In the genomic region with DNA sequence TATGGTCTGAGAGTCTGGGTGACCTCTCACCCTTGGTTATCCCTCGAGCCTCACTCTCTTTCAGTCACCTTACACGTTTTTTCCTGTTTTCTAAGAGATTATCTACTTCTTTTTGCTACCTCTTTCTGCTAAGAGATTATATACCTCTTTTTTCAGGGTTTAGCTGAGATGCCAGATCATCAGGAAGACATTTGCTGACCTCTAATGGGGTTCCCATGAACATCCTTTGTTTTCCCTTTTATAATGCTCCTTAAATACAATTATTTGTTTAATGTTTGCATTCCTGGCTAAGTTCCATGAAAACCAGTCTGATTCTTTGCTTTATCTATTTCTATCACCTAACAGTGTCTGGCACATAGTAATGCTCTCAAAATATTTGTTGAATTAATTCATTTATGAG, we compare ENCODE assay signal across 18 cellular contexts. TPM values are rescaled to one million over a fixed set of nuclear protein-coding genes. Genes with fewer than 3 reads are reported as not detected.
A peak's percentile ranks its signal among the peaks of the same experiment; 100 is the strongest.
DNase-seq lines count a peak whose midpoint lies in the region; ATAC-seq and TF ChIP-seq lines count a peak whose summit lies in the region.
"Had no signal": no experiment of that assay in that cellular context is flagged by ENCODE, and none has a peak within 500 bp of the region (broad histone marks: within the 10 kb centered on the region; RNA-seq: fewer than 3 reads in every experiment).

No MANE protein-coding gene starts in this region.

- no peaks in the 10 kb centered on the region for H3K9me3 ChIP-seq in osteoblast (ENCODE audit: low read depth, low read length)
- H3K9me3 ChIP-seq: BLaER1 treated with 17β-estradiol and CSF1 and Interleukin-3, amounts not matched to agents 10 nM and 100 nM; suprapubic skin had no signal

- no peaks in the 10 kb centered on the region for H3K4me1 ChIP-seq in osteoblast (ENCODE audit: insufficient read depth, low read length)
- H3K4me1 ChIP-seq: BLaER1 treated with 17β-estradiol and CSF1 and Interleukin-3, amounts not matched to agents 10 nM and 100 nM had no signal

- no peak overlapping the region for H3K27ac ChIP-seq in osteoblast (ENCODE audit: low read depth, low read length)
- H3K27ac ChIP-seq: BLaER1 treated with 17β-estradiol and CSF1 and Interleukin-3, amounts not matched to agents 10 nM and 100 nM; suprapubic skin had no signal

- DNase-seq in EH (ENCODE audit: low read depth) (peak; percentile 57), NCI-H146 (lab: John Stamatoyannopoulos, UW) (peak; percentile 58), dermis blood vessel endothelial cell (peak; percentile 8), osteoblast (ENCODE audit: insufficient read length, low spot score, missing footprints) (no peak), Right ventricle myocardium superior (no peak), cerebellar cortex (ENCODE audit: low spot score) (no peak)
- DNase-seq: activated CD4-positive, alpha-beta T cell treated with anti-CD3 and anti-CD28 coated beads for 1 hour; activated naive CD4-positive, alpha-beta T cell treated with Interleukin-2 at 50 U/mL for 16 hours; erythroblast; left colon; NCI-H1048; NK-92 treated with Interleukin-12 subunit alpha and Interleukin-12 subunit beta, amount 100 ng/mL, for 24 hours; occipital lobe; stimulated activated CD4-positive, alpha-beta T cell treated with anti-CD3 and anti-CD28 coated beads, Interleukin-2, amount 100 ng/mL, for 48 hours had no signal

- ATAC-seq in Right ventricle myocardium superior (ENCODE audit: poor library complexity) (no peak), HG03442 (IDR thresholded peaks at IDR 0.05; ENCODE audit: unreplicated experiment) (no peak)
- ATAC-seq: left colon, Right ventricle myocardium inferior had no signal

- intact Hi-C loops in Right ventricle myocardium superior (cut with DNase I) = no loop called here

- no peak overlapping the region for H3K4me2 ChIP-seq in osteoblast (ENCODE audit: insufficient read depth, low read length)
- H3K4me2 ChIP-seq: BLaER1 treated with 17β-estradiol and CSF1 and Interleukin-3, amounts not matched to agents 10 nM and 100 nM had no signal

- no peak overlapping the region for H3K4me3 ChIP-seq in osteoblast (ENCODE audit: insufficient read depth, low read length)
- H3K4me3 ChIP-seq: BLaER1 treated with 17β-estradiol and CSF1 and Interleukin-3, amounts not matched to agents 10 nM and 100 nM; suprapubic skin had no signal

- H3K79me2 ChIP-seq in osteoblast (ENCODE audit: insufficient read depth, low read length) = no peaks in the 10 kb centered on the region

- H2AFZ ChIP-seq in osteoblast (ENCODE audit: low read length) = no peak overlapping the region

- no peaks in the 10 kb centered on the region for H3K27me3 ChIP-seq in osteoblast (ENCODE audit: insufficient read depth, low read length)
- H3K27me3 ChIP-seq: BLaER1 treated with 17β-estradiol and CSF1 and Interleukin-3, amounts not matched to agents 10 nM and 100 nM; suprapubic skin had no signal

- H3K36me3 ChIP-seq in osteoblast (ENCODE audit: insufficient read depth, low read length) = no peaks in the 10 kb centered on the region
- H3K36me3 ChIP-seq: BLaER1 treated with 17β-estradiol and CSF1 and Interleukin-3, amounts not matched to agents 10 nM and 100 nM; suprapubic skin had no signal

- peak; percentile 24 for TF ChIP-seq CTCF in osteoblast (IDR thresholded peaks at IDR 0.05; ENCODE audit: extremely low read depth, low read depth, low read length)

- no peaks in the 10 kb centered on the region for H4K20me1 ChIP-seq in osteoblast (ENCODE audit: insufficient read depth, low read length)
- H4K20me1 ChIP-seq: BLaER1 treated with 17β-estradiol and CSF1 and Interleukin-3, amounts not matched to agents 10 nM and 100 nM had no signal

RNA-seq across cellular contexts. Expression of a gene that starts 39.6 kb away (rescaled TPM):
- total RNA-seq in dermis blood vessel endothelial cell (0.14 and 0.17 TPM in 2 replicates), osteoblast (0.36 and 1.5 TPM in 2 replicates), Right ventricle myocardium superior (0.56 TPM)

Comparison
In these comparisons a context has a peak if more than half of its experiments do, and no peak if none do; other contexts are left out.
1. DNase-seq: peak in EH (single experiment), NCI-H146 (single experiment) and dermis blood vessel endothelial cell (single experiment); none in osteoblast (single experiment), Right ventricle myocardium superior (single experiment) and cerebellar cortex (single experiment).